Comparison of ENCODE assay signal across 8 cellular contexts in the genomic region with DNA sequence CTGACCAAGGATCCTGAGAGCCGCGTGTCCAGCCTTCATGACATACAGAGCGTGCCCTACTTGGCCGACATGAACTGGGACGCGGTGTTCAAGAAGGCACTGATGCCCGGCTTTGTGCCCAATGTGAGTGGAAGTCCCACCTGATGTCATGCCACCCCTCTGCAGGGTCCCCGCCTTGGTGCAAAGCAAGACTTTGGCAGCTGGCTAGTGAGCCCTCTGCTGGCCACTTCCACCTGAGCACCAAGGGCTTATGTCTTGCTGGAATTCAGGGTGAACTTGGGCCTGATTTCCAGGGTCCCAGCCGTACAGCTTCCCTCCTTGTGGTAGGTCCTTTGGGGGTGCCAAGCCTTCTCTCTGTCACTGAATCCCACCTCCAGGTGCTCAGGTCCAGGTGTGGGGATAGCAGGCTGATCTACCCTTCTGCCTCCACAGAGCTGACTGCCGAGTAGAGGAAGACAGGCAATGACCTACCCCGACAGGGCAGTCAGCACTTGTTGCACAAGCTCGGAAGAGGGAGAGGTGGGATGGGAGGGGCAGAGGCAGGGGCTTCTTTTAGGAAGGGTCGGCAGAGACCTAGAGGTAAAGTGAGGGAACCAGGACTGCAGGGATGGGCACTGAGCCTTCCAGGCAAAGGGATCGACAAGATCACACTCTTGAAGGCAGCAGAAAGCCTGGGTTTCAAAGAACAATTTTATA.
DNase-seq lines count a peak whose midpoint lies in the region; ATAC-seq, FAIRE-seq and TF ChIP-seq lines count a peak whose summit lies in the region.

No MANE protein-coding gene starts in this region.

- peak; percentile 41 to 57 for TF ChIP-seq RAD21 in K562 (CRISPR knock-in tag; conservative IDR thresholded peaks at IDR 0.05 in 1 of 2, IDR thresholded peaks at IDR 0.05 in 1 of 2)

- CTCF ChIA-PET in K562 (lab: Yijun Ruan, JAX; ENCODE audit: low intra/inter-chr PET ratio), result no interaction called here

- ATAC-seq in K562, result peak; percentile 85
- ATAC-seq in natural killer cell, result no peak
- no peak for ATAC-seq in GM19467 (IDR thresholded peaks at IDR 0.05; ENCODE audit: unreplicated experiment)
- no peak for ATAC-seq in HG03342 (IDR thresholded peaks at IDR 0.05; ENCODE audit: unreplicated experiment)

- peak; percentile 30 for TF ChIP-seq CTCF in D721Med (IDR thresholded peaks at IDR 0.05; ENCODE audit: insufficient read depth, missing control alignments)
- peak; percentile 5 for TF ChIP-seq CTCF in HL-60 (IDR thresholded peaks at IDR 0.05; ENCODE audit: insufficient read depth, low read length)
- TF ChIP-seq CTCF in K562 (IDR thresholded peaks at IDR 0.05 in 2 of 3, conservative IDR thresholded peaks at IDR 0.05 in 1 of 3; ENCODE audit: insufficient read depth in 2 of 3, low read depth in 1 of 3, low read length in 3 of 3), result peak; percentile 56 to 74 (median 61)
- TF ChIP-seq CTCF in natural killer cell (IDR thresholded peaks at IDR 0.05), result no peak

- no peaks in the 10 kb centered on the region for H3K4me1 Mint-ChIP-seq in natural killer cell

- H3K9me1 ChIP-seq in K562 (ENCODE audit: control insufficient read depth, insufficient read depth, low read length), result no peaks in the 10 kb centered on the region

- H3K9me3 ChIP-seq in K562 (replicated peaks; ENCODE audit: control insufficient read depth, insufficient read depth, low read depth, low read length), result no peaks in the 10 kb centered on the region

- H3K36me3 ChIP-seq in K562 (ENCODE audit: control insufficient read depth, insufficient read depth, low read length), result no peaks in the 10 kb centered on the region

- H3K4me3 ChIP-seq in HL-60 (replicated peaks; ENCODE audit: insufficient read depth, low read length) (no peak overlapping the region), K562 (no peak overlapping the region)

- H3K27ac ChIP-seq in HL-60 (replicated peaks) (no peak overlapping the region), K562 (ENCODE audit: extremely low read depth, low read depth, low read length) (no peak overlapping the region)

- no peaks in the 10 kb centered on the region for H3K9me3 Mint-ChIP-seq in natural killer cell

- FAIRE-seq in D721Med (lab: Jason Lieb, UNC) (no peak), K562 (lab: Jason Lieb, UNC) (peak; percentile 37)

- TF ChIP-seq EP300 in K562 (IDR thresholded peaks at IDR 0.05; ENCODE audit: low read length), result no peak

- H3K27ac Mint-ChIP-seq in natural killer cell, result no peak overlapping the region

- H3K4me3 Mint-ChIP-seq in natural killer cell, result no peak overlapping the region

- WGBS in K562 (ENCODE audit: insufficient coverage, low coverage, missing lambda C conversion rate), result 1% methylated on average over 9 of the region's 14 CpGs

- BruUV-seq in K562 (replicated peaks; lab: Mats Ljungman, UMichigan), result no TSS peak

- POLR2A ChIA-PET in K562 (lab: Yijun Ruan, JAX), result interaction anchor here (0.9 kb wide), 1 partner anchor 12 kb away, joined by 3 read pairs; no protein-coding TSS in a partner anchor

- no peak overlapping the region for H3K4me2 ChIP-seq in K562 (ENCODE audit: insufficient read depth, low read length)

- H3K27me3 Mint-ChIP-seq in natural killer cell (ENCODE audit: low read depth in 2 of 2), result no peaks in the 10 kb centered on the region

- H3K36me3 Mint-ChIP-seq in natural killer cell, result no peaks in the 10 kb centered on the region

- intact Hi-C loops in K562 (cut with micrococcal nuclease) (loop anchor here (1.0 kb wide), 1 partner anchor 465 kb away; no protein-coding TSS in a partner anchor), natural killer cell (cut with micrococcal nuclease) (loop anchor here (2.0 kb wide), 2 partner anchors 465 to 971 kb away; no protein-coding TSS in a partner anchor)

- no peak overlapping the region for H2AFZ ChIP-seq in K562 (ENCODE audit: low read depth, low read length)

- H4K20me1 ChIP-seq in K562 (replicated peaks; ENCODE audit: control insufficient read depth, insufficient read depth, low read length), result peaks cover 9% of the 10 kb centered on the region

- DNase-seq in D721Med (ENCODE audit: insufficient read length, low spot score), result no peak
- DNase-seq in HL-60 (ENCODE audit: low read depth in 1 of 2, low spot score in 1 of 2), result no peak
- peak; percentile 45 to 52 (median 50) for DNase-seq in K562 (ENCODE audit: extremely low read depth in 1 of 4, low spot score in 3 of 4)
- DNase-seq in kidney glomerular epithelial cell (lab: John Stamatoyannopoulos, UW), result peak; percentile 0
- no peak for DNase-seq in natural killer cell
- no peak for DNase-seq in MV-4-11 (lab: John Stamatoyannopoulos, UW)

- no peaks in the 10 kb centered on the region for H3K79me2 ChIP-seq in K562 (ENCODE audit: control insufficient read depth, insufficient read depth, low read length)

- no peaks in the 10 kb centered on the region for H3K27me3 ChIP-seq in HL-60 (ENCODE audit: insufficient read depth, poor library complexity, severe bottlenecking)
- peaks cover 9 to 55% of the 10 kb centered on the region in 2 experiments; a peak in 4 of 5 replicates for H3K27me3 ChIP-seq in K562 (ENCODE audit: control insufficient read depth in 2 of 2, insufficient read depth in 2 of 2, low read length in 2 of 2)

- in situ Hi-C loops in K562 (cut with MboI), result no loop called here

- H3K4me1 ChIP-seq in K562 (replicated peaks in 1 of 2; ENCODE audit: control insufficient read depth in 2 of 2, insufficient read depth in 2 of 2, low read length in 2 of 2), result no peaks in the 10 kb centered on the region; a peak in 1 of 5 replicates

- TF ChIP-seq POLR2A in K562 (conservative IDR thresholded peaks at IDR 0.05), result no peak

- no peak overlapping the region for H3K9ac ChIP-seq in K562 (ENCODE audit: insufficient read depth in 1 of 2, low read depth in 2 of 2, low read length in 2 of 2)

TF ChIP-seq in K562, 482 proteins besides CTCF, POLR2A, EP300 and RAD21:
- TF ChIP-seq HDAC3 (IDR thresholded peaks at IDR 0.05; ENCODE audit: borderline replicate concordance, partially characterized antibody) (no peak), PCBP2 (IDR thresholded peaks at IDR 0.05; ENCODE audit: low read depth, low read length, poor library complexity, severe bottlenecking) (no peak), ZNF143 (CRISPR knock-in tag; IDR thresholded peaks at IDR 0.05) (no peak), XRCC5 (IDR thresholded peaks at IDR 0.05; ENCODE audit: low read depth, low read length) (peak; percentile 31; the same call in 1 of the 2 replicates), SMC3 (conservative IDR thresholded peaks at IDR 0.05; ENCODE audit: insufficient read depth, low read depth, low read length) (peak; percentile 35; the same call in 1 of the 2 replicates), ZC3H4 (CRISPR knock-in tag; IDR thresholded peaks at IDR 0.05; ENCODE audit: borderline replicate concordance) (no peak), SMARCA4 (IDR thresholded peaks at IDR 0.05) (no peak), ZNF408 (CRISPR knock-in tag; IDR thresholded peaks at IDR 0.05; ENCODE audit: low read depth) (no peak), KLF16 (IDR thresholded peaks at IDR 0.05) (0 out of 2 replicates have a peak, but pooled peaks have one; percentile 24)
- TF ChIP-seq, protein P1, sequence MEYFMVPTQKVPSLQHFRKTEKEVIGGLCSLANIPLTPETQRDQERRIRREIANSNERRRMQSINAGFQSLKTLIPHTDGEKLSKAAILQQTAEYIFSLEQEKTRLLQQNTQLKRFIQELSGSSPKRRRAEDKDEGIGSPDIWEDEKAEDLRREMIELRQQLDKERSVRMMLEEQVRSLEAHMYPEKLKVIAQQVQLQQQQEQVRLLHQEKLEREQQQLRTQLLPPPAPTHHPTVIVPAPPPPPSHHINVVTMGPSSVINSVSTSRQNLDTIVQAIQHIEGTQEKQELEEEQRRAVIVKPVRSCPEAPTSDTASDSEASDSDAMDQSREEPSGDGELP (CRISPR knock-in tag; IDR thresholded peaks at IDR 0.05; ENCODE audit: borderline replicate concordance), result no peak
- TF ChIP-seq, protein P2, sequence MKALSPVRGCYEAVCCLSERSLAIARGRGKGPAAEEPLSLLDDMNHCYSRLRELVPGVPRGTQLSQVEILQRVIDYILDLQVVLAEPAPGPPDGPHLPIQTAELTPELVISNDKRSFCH (CRISPR knock-in tag; IDR thresholded peaks at IDR 0.05), result no peak
- TF ChIP-seq, protein P2 (tag; IDR thresholded peaks at IDR 0.05), result no peak
- TF ChIP-seq, protein P3, sequence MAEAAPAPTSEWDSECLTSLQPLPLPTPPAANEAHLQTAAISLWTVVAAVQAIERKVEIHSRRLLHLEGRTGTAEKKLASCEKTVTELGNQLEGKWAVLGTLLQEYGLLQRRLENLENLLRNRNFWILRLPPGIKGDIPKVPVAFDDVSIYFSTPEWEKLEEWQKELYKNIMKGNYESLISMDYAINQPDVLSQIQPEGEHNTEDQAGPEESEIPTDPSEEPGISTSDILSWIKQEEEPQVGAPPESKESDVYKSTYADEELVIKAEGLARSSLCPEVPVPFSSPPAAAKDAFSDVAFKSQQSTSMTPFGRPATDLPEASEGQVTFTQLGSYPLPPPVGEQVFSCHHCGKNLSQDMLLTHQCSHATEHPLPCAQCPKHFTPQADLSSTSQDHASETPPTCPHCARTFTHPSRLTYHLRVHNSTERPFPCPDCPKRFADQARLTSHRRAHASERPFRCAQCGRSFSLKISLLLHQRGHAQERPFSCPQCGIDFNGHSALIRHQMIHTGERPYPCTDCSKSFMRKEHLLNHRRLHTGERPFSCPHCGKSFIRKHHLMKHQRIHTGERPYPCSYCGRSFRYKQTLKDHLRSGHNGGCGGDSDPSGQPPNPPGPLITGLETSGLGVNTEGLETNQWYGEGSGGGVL (CRISPR knock-in tag; IDR thresholded peaks at IDR 0.05), result no peak
- TF ChIP-seq, protein P4, sequence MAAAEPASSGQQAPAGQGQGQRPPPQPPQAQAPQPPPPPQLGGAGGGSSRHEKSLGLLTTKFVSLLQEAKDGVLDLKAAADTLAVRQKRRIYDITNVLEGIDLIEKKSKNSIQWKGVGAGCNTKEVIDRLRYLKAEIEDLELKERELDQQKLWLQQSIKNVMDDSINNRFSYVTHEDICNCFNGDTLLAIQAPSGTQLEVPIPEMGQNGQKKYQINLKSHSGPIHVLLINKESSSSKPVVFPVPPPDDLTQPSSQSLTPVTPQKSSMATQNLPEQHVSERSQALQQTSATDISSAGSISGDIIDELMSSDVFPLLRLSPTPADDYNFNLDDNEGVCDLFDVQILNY (CRISPR knock-in tag; IDR thresholded peaks at IDR 0.05), result no peak
TF ChIP-seq in K562: peak in this region for 3.

Comparison
In these comparisons a context has a peak if more than half of its experiments do, and no peak if none do; other contexts are left out.
1. DNase-seq: peak in K562 (4 of 4) and kidney glomerular epithelial cell (single experiment); none in D721Med (single experiment), HL-60 (0 of 2), natural killer cell (single experiment) and MV-4-11 (single experiment).